Comparison of ENCODE assay signal across 9 cellular contexts in the genomic region with DNA sequence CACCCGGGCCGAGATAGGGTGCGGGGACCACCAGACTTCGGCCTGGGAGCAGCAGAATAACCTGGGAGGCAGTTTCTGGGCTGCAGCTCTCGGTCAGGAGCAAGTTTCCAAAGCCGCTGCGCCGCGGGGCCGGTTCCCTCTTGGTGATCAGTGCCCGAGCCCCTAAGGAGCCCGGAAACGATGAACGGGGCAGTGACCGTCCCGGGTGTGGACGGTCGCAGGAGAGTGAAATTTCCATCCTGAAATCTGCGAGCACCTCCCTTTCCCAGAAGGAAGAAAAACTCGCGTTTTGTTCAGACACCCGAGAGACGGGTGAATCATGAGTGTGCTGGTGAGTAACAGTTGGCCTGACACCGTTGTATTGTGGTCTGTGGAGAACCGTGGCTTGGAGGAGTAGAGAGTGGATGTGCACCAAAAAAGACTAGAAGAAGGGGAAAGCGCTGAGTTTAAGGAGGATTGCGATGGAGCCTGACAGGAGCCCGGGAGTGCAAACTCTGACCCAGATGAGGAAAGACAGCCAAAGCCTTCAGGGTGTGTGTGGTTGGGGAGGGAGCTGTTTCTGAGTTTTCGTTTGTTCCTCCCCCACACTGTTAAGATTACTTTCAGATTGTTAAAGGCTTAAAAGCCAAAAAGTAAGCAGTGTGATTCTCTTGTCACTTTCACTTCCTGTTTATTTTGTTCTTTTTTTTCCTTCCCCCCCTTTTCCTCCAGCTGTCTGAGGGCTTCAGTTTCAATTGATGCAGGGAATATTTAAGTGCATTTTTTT. TPM values are rescaled to one million over a fixed set of nuclear protein-coding genes. Genes with fewer than 3 reads are reported as not detected.
DNase-seq lines count a peak whose midpoint lies in the region; ATAC-seq, FAIRE-seq and TF ChIP-seq lines count a peak whose summit lies in the region.
"Had no signal": no experiment of that assay in that cellular context is flagged by ENCODE, and none has a peak within 500 bp of the region (broad histone marks: within the 10 kb centered on the region; RNA-seq: fewer than 3 reads in every experiment).

No MANE protein-coding gene starts in this region.

- H2BK15ac ChIP-seq in H1 (ENCODE audit: low read length) (no peak overlapping the region), mesenchymal stem cell (ENCODE audit: low read depth, poor library complexity, severe bottlenecking) (peak overlapping the region; percentile 92)

- peak overlapping the region; percentile 89 to 96 for H3K4me2 ChIP-seq in H1 (ENCODE audit: insufficient read depth in 1 of 2, low read depth in 2 of 2, low read length in 2 of 2)
- peak overlapping the region; percentile 100 for H3K4me2 ChIP-seq in mesenchymal stem cell (ENCODE audit: low read length, poor library complexity, severe bottlenecking)

- no peaks in the 10 kb centered on the region for H3K79me1 ChIP-seq in H1 (ENCODE audit: low read depth, low read length)
- H3K79me1 ChIP-seq in mesenchymal stem cell (replicated peaks; ENCODE audit: low read length, poor library complexity, severe bottlenecking), result peaks cover 6% of the 10 kb centered on the region

- H2BK12ac ChIP-seq in H1 (ENCODE audit: low read depth, low read length) (no peak overlapping the region), mesenchymal stem cell (ENCODE audit: low read length in 2 of 2) (peak overlapping the region; percentile 21 to 63)

- TF ChIP-seq EP300 in H1 (IDR thresholded peaks at IDR 0.05; ENCODE audit: borderline replicate concordance in 1 of 2, low read depth in 2 of 2, low read length in 2 of 2), result no peak

- H3K36me3 ChIP-seq in H1 (ENCODE audit: control insufficient read depth in 2 of 4, insufficient read depth in 4 of 4, low read length in 3 of 4) (no peaks in the 10 kb centered on the region; a peak in 1 of 8 replicates), mesenchymal stem cell (ENCODE audit: control insufficient read depth in 1 of 2, insufficient read depth in 2 of 2, low read depth in 1 of 2, low read length in 2 of 2) (peaks cover 8 to 9% of the 10 kb centered on the region in 2 experiments)

- H3K23ac ChIP-seq in H1 (ENCODE audit: insufficient read length) (no peak overlapping the region), mesenchymal stem cell (ENCODE audit: low read length in 2 of 2) (peak overlapping the region in 1 of 2 experiments; percentile 72)

- TF ChIP-seq CTCF in H1 (IDR thresholded peaks at IDR 0.05; ENCODE audit: control extremely low read depth in 1 of 3, insufficient read depth in 1 of 3, low read depth in 1 of 3, low read length in 3 of 3), result no peak

- H2BK5ac ChIP-seq in H1 (ENCODE audit: low read depth, low read length) (no peak overlapping the region), mesenchymal stem cell (ENCODE audit: low read depth, low read length, poor library complexity, severe bottlenecking) (no peak overlapping the region)

- peak overlapping the region; percentile 76 for H2AFZ ChIP-seq in H1 (ENCODE audit: low read length)
- H2AFZ ChIP-seq in mesenchymal stem cell (ENCODE audit: low read depth, low read length), result peak overlapping the region; percentile 91

- H3K27me3 ChIP-seq in H1 (replicated peaks in 1 of 4; ENCODE audit: control insufficient read depth in 3 of 4, extremely low read depth in 1 of 4, insufficient read depth in 3 of 4, low read length in 3 of 4) (no peaks in the 10 kb centered on the region; a peak in 1 of 7 replicates), mesenchymal stem cell (ENCODE audit: control insufficient read depth in 1 of 2, insufficient read depth in 1 of 2, low read length in 2 of 2) (no peaks in the 10 kb centered on the region)

- TF ChIP-seq RAD21 in H1 (IDR thresholded peaks at IDR 0.05 in 1 of 2, conservative IDR thresholded peaks at IDR 0.05 in 1 of 2; ENCODE audit: low read depth in 2 of 2, low read length in 2 of 2), result no peak

- TF ChIP-seq POLR2A in H1 (IDR thresholded peaks at IDR 0.05; ENCODE audit: control extremely low read depth in 1 of 2, low read depth in 2 of 2, low read length in 2 of 2), result no peak

- H4K91ac ChIP-seq in H1 (replicated peaks; ENCODE audit: insufficient read length, low read length), result no peak overlapping the region
- H4K91ac ChIP-seq in mesenchymal stem cell (ENCODE audit: low read length), result no peak overlapping the region

- CTCF ChIA-PET in H1 (lab: Charles Lee; ENCODE audit: partially characterized antibody), result interaction anchor here (1.0 to 2.5 kb wide), 2 partner anchors 128 to 143 kb away, joined by 3 to 8 read pairs; partner anchors contain the start of genes CASP6 and SEC24B

- no peak overlapping the region for H2AK5ac ChIP-seq in H1 (ENCODE audit: low read depth, low read length)
- H2AK5ac ChIP-seq in mesenchymal stem cell (ENCODE audit: low read length, severe bottlenecking), result no peak overlapping the region

- peak overlapping the region; percentile 84; the same call in 1 of the 2 replicates for H4K8ac ChIP-seq in H1 (ENCODE audit: extremely low read depth, insufficient read depth, low read length)
- H4K8ac ChIP-seq in mesenchymal stem cell (ENCODE audit: low read length), result no peak overlapping the region

- H3K79me2 ChIP-seq in H1 (ENCODE audit: control insufficient read depth in 1 of 2, insufficient read depth in 2 of 2, low read length in 2 of 2), result no peaks in the 10 kb centered on the region

- H2BK120ac ChIP-seq in H1 (replicated peaks; ENCODE audit: low read depth, low read length), result no peak overlapping the region
- H2BK120ac ChIP-seq in mesenchymal stem cell (ENCODE audit: low read depth, low read length), result peak overlapping the region; percentile 57

- no peak overlapping the region for H3K4ac ChIP-seq in H1 (replicated peaks; ENCODE audit: insufficient read length, low read depth, low read length)
- H3K4ac ChIP-seq in mesenchymal stem cell (ENCODE audit: low read depth in 1 of 2, low read length in 2 of 2), result peak overlapping the region in 1 of 2 experiments; percentile 79

- H3K23me2 ChIP-seq in H1 (ENCODE audit: low read depth, low read length), result peaks cover 11% of the 10 kb centered on the region

- H3K56ac ChIP-seq in H1 (replicated peaks; ENCODE audit: insufficient read length, low read depth, low read length), result no peak overlapping the region

- FAIRE-seq in H1 (lab: Jason Lieb, UNC), result no peak
- FAIRE-seq: A204.1 had no signal

- H3K27ac ChIP-seq in H1 (ENCODE audit: low read depth, low read length) (no peak overlapping the region), mesenchymal stem cell (ENCODE audit: low read length, poor library complexity, severe bottlenecking) (peak overlapping the region; percentile 67)

- no peak overlapping the region; the same call in none of the 2 replicates for H3K18ac ChIP-seq in H1 (ENCODE audit: extremely low read depth, low read length)
- H3K18ac ChIP-seq in mesenchymal stem cell (ENCODE audit: low read depth in 1 of 2, low read length in 2 of 2), result peak overlapping the region; percentile 67 to 92

- peak; percentile 57 for ATAC-seq in HG02840 (IDR thresholded peaks at IDR 0.05; ENCODE audit: low FRiP score, unreplicated experiment)

- H3K4me1 ChIP-seq in H1 (replicated peaks in 1 of 4; ENCODE audit: control insufficient read depth in 3 of 4, insufficient read depth in 4 of 4, low read length in 3 of 4) (peaks cover 0 to 4% (median 0%) of the 10 kb centered on the region in 4 experiments; a peak in 1 of 7 replicates), mesenchymal stem cell (ENCODE audit: control insufficient read depth, insufficient read depth, low read depth, low read length) (peaks cover 6% of the 10 kb centered on the region)

- 1% methylated on average over 26 of the region's 29 CpGs; no CpG with 5 or more reads in 1 of the 2 experiments for WGBS in H1 (ENCODE audit: extremely low coverage in 1 of 2, insufficient coverage in 1 of 2, insufficient read length in 1 of 2, insufficient replicate concordance in 2 of 2, low coverage in 1 of 2, low lambda C conversion rate in 2 of 2, missing lambda C conversion rate in 1 of 2), 2 experiments
- under 1% methylated on average over 28 of the region's 29 CpGs for WGBS in mesenchymal stem cell

- no peak overlapping the region for H2BK20ac ChIP-seq in H1 (ENCODE audit: low read length)

- peaks cover 2 to 9% of the 10 kb centered on the region in 2 experiments; a peak in 1 of 4 replicates for H3K9me3 ChIP-seq in H1 (ENCODE audit: insufficient read depth in 2 of 2, low read depth in 1 of 2, low read length in 1 of 2)
- H3K9me3 ChIP-seq in mesenchymal stem cell (ENCODE audit: control insufficient read depth, low read length), result no peaks in the 10 kb centered on the region

- H4K5ac ChIP-seq in H1 (ENCODE audit: insufficient read length, low read depth, low read length), result no peak overlapping the region

- no peaks in the 10 kb centered on the region for H4K20me1 ChIP-seq in H1 (replicated peaks in 1 of 2; ENCODE audit: control insufficient read depth in 1 of 2, insufficient read depth in 2 of 2, low read length in 2 of 2)

- H3K14ac ChIP-seq in H1 (ENCODE audit: insufficient read length) (no peak overlapping the region), mesenchymal stem cell (ENCODE audit: low read length in 2 of 2) (peak overlapping the region in 1 of 2 experiments; percentile 55)

- POLR2A ChIA-PET in H1 (lab: Charles Lee; ENCODE audit: partially characterized antibody), result interaction anchor here (1.2 to 2.0 kb wide), 3 partner anchors 109 to 142 kb away, joined by 3 to 6 read pairs (median 4); partner anchors contain the start of gene CASP6

- H3K4me3 ChIP-seq in H1 (ENCODE audit: extremely low read depth in 1 of 4, insufficient read depth in 2 of 4, low read depth in 3 of 4, low read length in 4 of 4) (peak overlapping the region; percentile 66 to 93 (median 78)), mesenchymal stem cell (ENCODE audit: insufficient read depth in 1 of 2, low read depth in 1 of 2, low read length in 2 of 2) (peak overlapping the region; percentile 84 to 86)

- peak overlapping the region; percentile 41 to 74 (median 70); a peak in 6 of 7 replicates for H3K9ac ChIP-seq in H1 (replicated peaks in 1 of 4; ENCODE audit: extremely low read depth in 1 of 4, low read depth in 3 of 4, low read length in 3 of 4)
- peak overlapping the region; percentile 91 for H3K9ac ChIP-seq in mesenchymal stem cell (ENCODE audit: low read length)

- DNase-seq in DMS 273 (lab: John Stamatoyannopoulos, UW; ENCODE audit: unreplicated experiment), result peak; percentile 59
- DNase-seq in DMS 273 treated with DMSO at 0.1 percent for 48 hours (lab: John Stamatoyannopoulos, UW), result no peak
- peak; percentile 36 for DNase-seq in NCI-H2227 (lab: John Stamatoyannopoulos, UW; ENCODE audit: unreplicated experiment)
- DNase-seq in activated CD4-positive, alpha-beta T cell treated with anti-CD3 and anti-CD28 coated beads, Interleukin-2, amount 50 U/mL, for 48 hours, result peak; percentile 57 to 67
- peak in 1 of 2 experiments; percentile 56 for DNase-seq in H1 (ENCODE audit: low read depth in 1 of 2, low spot score in 2 of 2)
- peak; percentile 83 for DNase-seq in mesenchymal stem cell
- peak; percentile 41 to 42 for DNase-seq in stimulated activated CD8-positive, alpha-beta memory T cell treated with anti-CD3 and anti-CD28 coated beads, Interleukin-15, amount 100 ng/mL, for 4 hours (ENCODE audit: low read depth in 2 of 2)

RNA-seq across cellular contexts. Expression of gene MCUB, which starts 0.8 kb away (rescaled TPM):
- total RNA-seq in H1 (2021; fragmentation: NEBNext Ultra II Directional; extraction: Animal tissue kit (Norgen Biotek cat#: 25700)), result 19.4 and 19.7 TPM in 2 replicates
- 15.2 and 18.3 TPM in 2 replicates for polyA plus RNA-seq in H1 (2011; rRNA removed)
- polyA plus RNA-seq in H1 (2011; cell fraction: cytosol; rRNA removed), result 14.7 TPM
- 18.8 TPM for polyA plus RNA-seq in H1 (2011; cell fraction: nucleus; rRNA removed)
- polyA plus RNA-seq in H1 (2012, experiment 1 of 2), result 13.1 to 18.7 TPM (median 14.9 TPM) in 4 replicates
- polyA plus RNA-seq in H1 (2012, experiment 2 of 2), result 9.1 TPM
- 8.6 TPM for polyA plus RNA-seq in H1 (2013, experiment 1 of 2)
- polyA plus RNA-seq in H1 (2013, experiment 2 of 2), result 9.7 TPM
- 6.6 and 7.1 TPM in 2 replicates for polyA minus RNA-seq in H1 (2011; rRNA and poly(A)+ RNA removed)
- 7.8 TPM for polyA minus RNA-seq in H1 (2011; cell fraction: cytosol; rRNA and poly(A)+ RNA removed)
- polyA minus RNA-seq in H1 (2011; cell fraction: nucleus; rRNA and poly(A)+ RNA removed), result 17.6 TPM
- polyA plus RNA-seq in mesenchymal stem cell (2013, experiment 1 of 2), result 5.4 TPM
- 6.1 TPM for polyA plus RNA-seq in mesenchymal stem cell (2013, experiment 2 of 2)
